8 cellular contexts compared by ENCODE assay signal in the genomic region with DNA sequence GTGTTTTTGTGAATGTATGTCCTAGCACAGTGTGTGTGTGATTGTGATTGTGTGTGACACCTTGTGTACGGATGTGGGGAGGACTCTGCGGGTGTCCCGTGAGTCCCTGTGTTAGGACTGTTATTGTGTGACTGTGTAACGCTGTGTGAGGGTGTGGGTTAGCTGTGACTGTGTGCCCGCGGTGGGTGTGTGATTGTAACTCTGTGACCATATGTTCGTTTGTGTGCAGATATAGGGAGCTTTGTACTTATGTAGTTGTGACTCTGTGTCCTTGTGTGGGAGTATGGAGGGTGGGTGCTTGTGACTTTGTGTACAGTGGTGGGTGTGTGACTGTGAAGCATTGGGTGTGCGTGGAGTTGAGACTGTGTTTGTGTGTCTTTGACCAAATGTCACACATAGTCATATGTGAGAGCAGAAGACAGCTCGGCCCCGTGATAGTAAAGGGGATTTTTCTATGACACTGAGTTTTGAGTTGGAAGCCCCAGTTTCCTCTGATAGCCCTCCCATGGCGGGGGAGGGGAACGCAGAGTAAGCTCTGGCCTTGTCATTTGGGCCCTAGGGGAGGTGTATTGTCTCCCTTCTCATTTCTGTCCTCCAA. TPM values are rescaled to one million over a fixed set of nuclear protein-coding genes. Genes with fewer than 3 reads are reported as not detected.
DNase-seq lines count a peak whose midpoint lies in the region; ATAC-seq and TF ChIP-seq lines count a peak whose summit lies in the region.

No MANE protein-coding gene starts in this region.

- peaks cover 63% of the 10 kb centered on the region for H3K9me3 ChIP-seq in endodermal cell (ENCODE audit: control insufficient read depth, low read length)
- H3K9me3 ChIP-seq in upper lobe of left lung, result peaks cover 20 to 49% (median 45%) of the 10 kb centered on the region in 4 donors

- 10 to 60% methylated on average over 2 to 12 of the region's 12 CpGs for WGBS in endodermal cell (ENCODE audit: insufficient coverage in 1 of 2, insufficient read length in 1 of 2), 2 experiments
- WGBS in upper lobe of left lung, 2 donors, result 14 to 21% methylated on average over 11 to 12 of the region's 12 CpGs

- DNase-seq in NK-92 treated with Interleukin-12 subunit alpha and Interleukin-12 subunit beta, amount 100 ng/mL, for 24 hours (lab: John Stamatoyannopoulos, UW), result peak; percentile 45
- no peak for DNase-seq in NK-92 (lab: John Stamatoyannopoulos, UW; ENCODE audit: unreplicated experiment)
- peak; percentile 66 for DNase-seq in endodermal cell
- DNase-seq in upper lobe of left lung, result no peak

- peaks cover 35% of the 10 kb centered on the region for H3K36me3 ChIP-seq in endodermal cell (ENCODE audit: control insufficient read depth, insufficient read depth, low read length)
- peaks cover 2 to 15% (median 10%) of the 10 kb centered on the region in 4 donors for H3K36me3 ChIP-seq in upper lobe of left lung

- H3K27ac ChIP-seq in endodermal cell (ENCODE audit: low read depth, low read length) (no peak overlapping the region), upper lobe of left lung (peak overlapping the region; percentile 76 to 95 (median 92))

- TF ChIP-seq CTCF in endodermal cell (conservative IDR thresholded peaks at IDR 0.05) (no peak), nephron (IDR thresholded peaks at IDR 0.05; ENCODE audit: unreplicated experiment in 3 of 3) (no peak), upper lobe of left lung (IDR thresholded peaks at IDR 0.05) (no peak)

- peaks cover 3% of the 10 kb centered on the region for H3K4me1 ChIP-seq in endodermal cell (ENCODE audit: control insufficient read depth, insufficient read depth, low read length)
- peaks cover 13 to 26% (median 16%) of the 10 kb centered on the region in 4 donors for H3K4me1 ChIP-seq in upper lobe of left lung

- peak overlapping the region; percentile 100 for H3K4me3 ChIP-seq in endodermal cell (ENCODE audit: low read length)
- peak overlapping the region; percentile 57 to 63 (median 62) for H3K4me3 ChIP-seq in upper lobe of left lung

- TF ChIP-seq EP300 in upper lobe of left lung (IDR thresholded peaks at IDR 0.05), result no peak

- H3K4me1 Mint-ChIP-seq in T-helper 1 cell treated with Interleukin-12 subunit alpha and Interleukin-12 subunit beta and Interleukin-4 antibody, amounts not matched to agents 30 μg/mL and 1 μg/mL, for 36 hours (ENCODE audit: low read depth), result peaks cover 22% of the 10 kb centered on the region
- H3K4me1 Mint-ChIP-seq in endodermal cell (peaks cover 15% of the 10 kb centered on the region), nephron (peaks cover 14% of the 10 kb centered on the region)

- no peaks in the 10 kb centered on the region for H3K27me3 ChIP-seq in endodermal cell (ENCODE audit: control insufficient read depth, insufficient read depth, low read length, poor library complexity, severe bottlenecking)
- no peaks in the 10 kb centered on the region for H3K27me3 ChIP-seq in upper lobe of left lung

- ATAC-seq in HG02870 (IDR thresholded peaks at IDR 0.05; ENCODE audit: unreplicated experiment) (peak; percentile 13), upper lobe of left lung (ENCODE audit: low FRiP score in 2 of 2) (peak; percentile 17 to 47), GM21367 (IDR thresholded peaks at IDR 0.05; ENCODE audit: unreplicated experiment) (no peak)

- H3K4me3 Mint-ChIP-seq in T-helper 1 cell treated with Interleukin-12 subunit alpha and Interleukin-12 subunit beta and Interleukin-4 antibody, amounts not matched to agents 30 μg/mL and 1 μg/mL, for 36 hours, result peak overlapping the region; percentile 98
- peak overlapping the region; percentile 98 for H3K4me3 Mint-ChIP-seq in endodermal cell
- H3K4me3 Mint-ChIP-seq in nephron, result peak overlapping the region; percentile 98 to 99 (median 98)

- TF ChIP-seq POLR2A in upper lobe of left lung (IDR thresholded peaks at IDR 0.05), result no peak

- peaks cover 44% of the 10 kb centered on the region for H3K9me3 Mint-ChIP-seq in T-helper 1 cell treated with Interleukin-12 subunit alpha and Interleukin-12 subunit beta and Interleukin-4 antibody, amounts not matched to agents 30 μg/mL and 1 μg/mL, for 36 hours
- H3K9me3 Mint-ChIP-seq in endodermal cell (peaks cover 61% of the 10 kb centered on the region), nephron (peaks cover 60% of the 10 kb centered on the region)

- H3K27me3 Mint-ChIP-seq in T-helper 1 cell treated with Interleukin-12 subunit alpha and Interleukin-12 subunit beta and Interleukin-4 antibody, amounts not matched to agents 30 μg/mL and 1 μg/mL, for 36 hours (ENCODE audit: low read depth), result no peaks in the 10 kb centered on the region
- no peaks in the 10 kb centered on the region for H3K27me3 Mint-ChIP-seq in endodermal cell (ENCODE audit: insufficient read depth)
- H3K27me3 Mint-ChIP-seq in nephron (ENCODE audit: low read depth), result no peaks in the 10 kb centered on the region

- H3K9ac ChIP-seq in endodermal cell (ENCODE audit: extremely low read depth, low read length, poor library complexity, severe bottlenecking), result peak overlapping the region; percentile 98

- H3K27ac Mint-ChIP-seq in T-helper 1 cell treated with Interleukin-12 subunit alpha and Interleukin-12 subunit beta and Interleukin-4 antibody, amounts not matched to agents 30 μg/mL and 1 μg/mL, for 36 hours, result peak overlapping the region; percentile 97
- H3K27ac Mint-ChIP-seq in endodermal cell (peak overlapping the region; percentile 97), nephron (peak overlapping the region; percentile 99 to 100 (median 100))

- peaks cover 28% of the 10 kb centered on the region for H3K36me3 Mint-ChIP-seq in T-helper 1 cell treated with Interleukin-12 subunit alpha and Interleukin-12 subunit beta and Interleukin-4 antibody, amounts not matched to agents 30 μg/mL and 1 μg/mL, for 36 hours (ENCODE audit: low read depth)
- peaks cover 49% of the 10 kb centered on the region for H3K36me3 Mint-ChIP-seq in endodermal cell (ENCODE audit: low read depth)
- peaks cover 80% of the 10 kb centered on the region for H3K36me3 Mint-ChIP-seq in nephron (ENCODE audit: low read depth)

RNA-seq across cellular contexts. Expression of gene ZNF260, which starts 0.9 kb away (rescaled TPM):
- 10 to 100 TPM; 47.3 to 56.3 TPM for total RNA-seq in endodermal cell
- 33.5 TPM for polyA plus RNA-seq in endodermal cell (2013, experiment 1 of 2)
- 27.9 TPM for polyA plus RNA-seq in endodermal cell (2013, experiment 2 of 2)
- 10 to 100 TPM in 1 of 6 donors, 1 to 10 TPM in 5; 2.1 to 18.1 (median 5.9) TPM for total RNA-seq in upper lobe of left lung

RNA-seq across cellular contexts. Expression of gene ZNF566, which starts 39.7 kb away (rescaled TPM):
- total RNA-seq in endodermal cell (10 to 100 TPM; 10.8 to 13.2 TPM), upper lobe of left lung (10 to 100 TPM in 2 of 6 donors, 1 to 10 TPM in 4; 5.5 to 17.6 (median 8.1) TPM)
- 13.3 TPM for polyA plus RNA-seq in endodermal cell (2013, experiment 1 of 2)
- polyA plus RNA-seq in endodermal cell (2013, experiment 2 of 2), result 13.2 TPM

RNA-seq across cellular contexts. Expression of gene ZNF529, which starts 44.1 kb away (rescaled TPM):
- total RNA-seq in endodermal cell (10 to 100 TPM; 14.6 to 20.4 TPM), upper lobe of left lung (10 to 100 TPM in 3 of 6 donors, 1 to 10 TPM in 3; 6.0 to 18.9 (median 10.0) TPM)
- polyA plus RNA-seq in endodermal cell (2013, experiment 1 of 2), result 14.7 TPM
- 13.2 TPM for polyA plus RNA-seq in endodermal cell (2013, experiment 2 of 2)

Comparison
In these comparisons a context has a peak if more than half of its experiments do, and no peak if none do; other contexts are left out.
1. DNase-seq: peak in NK-92 treated with Interleukin-12 subunit alpha and Interleukin-12 subunit beta, amount 100 ng/mL, for 24 hours (single experiment) and endodermal cell (single experiment); none in NK-92 (single experiment) and upper lobe of left lung (0 of 2).
2. Peak in every context shown above with its lines, with median percentiles within 50 percentile points of each other: H3K27ac Mint-ChIP-seq and H3K4me3 Mint-ChIP-seq.